In the genomic region with DNA sequence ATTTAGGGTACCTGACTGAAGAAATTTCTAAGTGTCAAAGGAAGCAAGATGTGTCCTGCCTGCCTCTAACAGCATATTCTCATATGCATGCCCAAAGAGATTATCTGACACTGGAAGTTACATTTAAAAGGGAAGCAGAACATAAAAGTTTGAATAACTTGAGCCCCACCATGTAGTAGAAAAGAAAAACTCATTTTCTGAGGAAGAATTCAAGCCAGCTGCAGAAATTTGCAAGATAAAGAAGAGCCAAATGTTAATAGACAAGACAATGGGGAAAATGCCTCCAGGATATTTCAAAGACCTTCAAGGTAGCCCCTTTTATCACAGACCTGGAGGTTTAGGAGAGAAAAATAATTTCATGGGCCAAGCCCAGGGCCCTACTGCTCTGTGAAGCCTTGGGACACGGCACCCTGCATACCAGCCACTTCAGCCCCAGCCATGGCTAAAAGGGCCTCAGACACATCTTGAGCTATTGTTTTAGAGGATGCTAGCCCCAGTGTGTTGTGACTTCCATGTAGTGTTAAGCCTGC, we compare ENCODE assay signal across 25 cellular contexts. TPM values are rescaled to one million over a fixed set of nuclear protein-coding genes. Genes with fewer than 3 reads are reported as not detected.
DNase-seq lines count a peak whose midpoint lies in the region; ATAC-seq and TF ChIP-seq lines count a peak whose summit lies in the region.
"Had no signal": no experiment of that assay in that cellular context is flagged by ENCODE, and none has a peak within 500 bp of the region (broad histone marks: within the 10 kb centered on the region; RNA-seq: fewer than 3 reads in every experiment).

No MANE protein-coding gene starts in this region.

- 0 out of 2 replicates have a peak overlapping the region, but pooled peaks have one; percentile 3 for H2BK20ac ChIP-seq in IMR-90 (ENCODE audit: low read depth, low read length)

- peak overlapping the region; percentile 43 for H2AK5ac ChIP-seq in IMR-90 (ENCODE audit: low read depth, low read length)

- H3K36me3 ChIP-seq in IMR-90 (ENCODE audit: control insufficient read depth, insufficient read depth, low read length) (no peaks in the 10 kb centered on the region), subcutaneous abdominal adipose tissue (ENCODE audit: control insufficient read depth in 5 of 5, insufficient read depth in 5 of 5, low read length in 5 of 5) (no peaks in the 10 kb centered on the region)
- H3K36me3 ChIP-seq in CD4-positive, alpha-beta memory T cell (ENCODE audit: insufficient read depth, low read length): no peaks in the 10 kb centered on the region

- BruUV-seq in IMR-90 (replicated peaks; lab: Mats Ljungman, UMichigan): no TSS peak

- no peak overlapping the region; the same call in 1 of the 2 replicates for H4K91ac ChIP-seq in IMR-90 (ENCODE audit: insufficient read depth, low read depth, low read length)

- POLR2A ChIA-PET in IMR-90 (lab: Charles Lee; ENCODE audit: unreplicated experiment): no interaction called here
- POLR2A ChIA-PET in CD4-positive, alpha-beta memory T cell (lab: Charles Lee; ENCODE audit: partially characterized antibody): no interaction called here

- no peaks in the 10 kb centered on the region for H3K4me1 Mint-ChIP-seq in CD4-positive, alpha-beta memory T cell
- no peaks in the 10 kb centered on the region for H3K4me1 Mint-ChIP-seq in stimulated activated naive CD8-positive, alpha-beta T cell treated with anti-CD3 and anti-CD28 coated beads, Interleukin-15, amount 100 ng/mL, for 72 hours
- H3K4me1 Mint-ChIP-seq: activated CD4-positive, alpha-beta T cell treated with anti-CD3 and anti-CD28 coated beads, Interleukin-2, amount 10 ng/mL, durations not matched to agents 7 days and 5 days had no signal

- no peaks in the 10 kb centered on the region for H3K36me3 Mint-ChIP-seq in CD4-positive, alpha-beta memory T cell

- no peak overlapping the region for H3K23ac ChIP-seq in IMR-90 (ENCODE audit: low read depth, low read length)

- no peak for TF ChIP-seq RAD21 in IMR-90 (IDR thresholded peaks at IDR 0.05; ENCODE audit: low read length)

- H3K9me3 ChIP-seq in IMR-90 (ENCODE audit: control insufficient read depth, insufficient read depth, low read length) (no peaks in the 10 kb centered on the region), subcutaneous abdominal adipose tissue (ENCODE audit: control insufficient read depth in 5 of 5, low read length in 5 of 5) (no peaks in the 10 kb centered on the region)
- no peaks in the 10 kb centered on the region for H3K9me3 ChIP-seq in CD4-positive, alpha-beta memory T cell (ENCODE audit: control insufficient read depth in 1 of 2, low read length in 2 of 2)

- dilution Hi-C loops in IMR-90 (cut with HindIII; ENCODE audit: low sequenced_read_pairs, unreplicated experiment): no loop called here

- H3K4me3 Mint-ChIP-seq in CD4-positive, alpha-beta memory T cell: no peak overlapping the region
- H3K4me3 Mint-ChIP-seq in stimulated activated naive CD8-positive, alpha-beta T cell treated with anti-CD3 and anti-CD28 coated beads, Interleukin-15, amount 100 ng/mL, for 72 hours: no peak overlapping the region
- H3K4me3 Mint-ChIP-seq: activated CD4-positive, alpha-beta T cell treated with anti-CD3 and anti-CD28 coated beads, Interleukin-2, amount 10 ng/mL, durations not matched to agents 7 days and 5 days; CD4-positive, alpha-beta T cell had no signal

- H3K56ac ChIP-seq in IMR-90 (ENCODE audit: extremely low read depth, insufficient read depth, low read length): no peak overlapping the region

- intact Hi-C loops in IMR-90 (cut with micrococcal nuclease): loop anchor here (5.0 kb wide), 2 partner anchors 127 to 147 kb away; partner anchors contain the start of gene AKR1C3
- intact Hi-C loops in CD4-positive, alpha-beta memory T cell (cut with micrococcal nuclease): no loop called here
- intact Hi-C loops in posterior vena cava (cut with DNase I): loop anchor here in 1 of 2 donors (5.0 kb wide), 1 partner anchor 1197 kb away; no protein-coding TSS in a partner anchor

- peak overlapping the region; percentile 88 for H3K18ac ChIP-seq in IMR-90 (ENCODE audit: low read depth, low read length)

- H2AFZ ChIP-seq in IMR-90 (replicated peaks; ENCODE audit: low read length, poor library complexity): no peak overlapping the region

- H4K5ac ChIP-seq in IMR-90 (ENCODE audit: low read depth, low read length): peak overlapping the region; percentile 55; the same call in 1 of the 2 replicates

- H3K4ac ChIP-seq in IMR-90 (ENCODE audit: low read depth, low read length): no peak overlapping the region; the same call in 1 of the 2 replicates

- H3K79me1 ChIP-seq in IMR-90 (ENCODE audit: low read depth in 1 of 2, low read length in 2 of 2): no peaks in the 10 kb centered on the region

- H3K9ac ChIP-seq in IMR-90 (ENCODE audit: low read depth, low read length) (no peak overlapping the region), subcutaneous abdominal adipose tissue (ENCODE audit: low read length in 5 of 5) (peak overlapping the region in 2 of 5 donors; percentile 11 to 63)

- no peak overlapping the region for H4K8ac ChIP-seq in IMR-90 (ENCODE audit: low read depth in 2 of 2, low read length in 2 of 2)

- no peaks in the 10 kb centered on the region for H3K9me3 Mint-ChIP-seq in CD4-positive, alpha-beta memory T cell
- H3K9me3 Mint-ChIP-seq in stimulated activated naive CD8-positive, alpha-beta T cell treated with anti-CD3 and anti-CD28 coated beads, Interleukin-15, amount 100 ng/mL, for 72 hours: no peaks in the 10 kb centered on the region
- H3K9me3 Mint-ChIP-seq: activated CD4-positive, alpha-beta T cell treated with anti-CD3 and anti-CD28 coated beads, Interleukin-2, amount 10 ng/mL, durations not matched to agents 7 days and 5 days; activated naive CD4-positive, alpha-beta T cell treated with anti-CD3 and anti-CD28 coated beads, Interleukin-2, amount 50 U/mL, for 72 hours; CD4-positive, alpha-beta T cell had no signal

- peaks cover 0 to 2% of the 10 kb centered on the region in 2 donors for H3K27me3 Mint-ChIP-seq in CD4-positive, alpha-beta memory T cell
- H3K27me3 Mint-ChIP-seq in stimulated activated naive CD8-positive, alpha-beta T cell treated with anti-CD3 and anti-CD28 coated beads, Interleukin-15, amount 100 ng/mL, for 72 hours: no peaks in the 10 kb centered on the region
- H3K27me3 Mint-ChIP-seq: activated CD4-positive, alpha-beta T cell treated with anti-CD3 and anti-CD28 coated beads, Interleukin-2, amount 10 ng/mL, durations not matched to agents 7 days and 5 days; CD4-positive, alpha-beta T cell; progenitor cell of endocrine pancreas had no signal

- peaks cover 28% of the 10 kb centered on the region for H3K4me1 ChIP-seq in IMR-90 (ENCODE audit: control insufficient read depth, insufficient read depth, low read length)
- H3K4me1 ChIP-seq in subcutaneous abdominal adipose tissue (ENCODE audit: control insufficient read depth in 5 of 5, insufficient read depth in 5 of 5, low read length in 5 of 5): peaks cover 6 to 64% (median 59%) of the 10 kb centered on the region in 5 donors
- H3K4me1 ChIP-seq in CD4-positive, alpha-beta memory T cell (ENCODE audit: insufficient read depth, low read length): no peaks in the 10 kb centered on the region

- no peak overlapping the region for H3K4me2 ChIP-seq in IMR-90 (ENCODE audit: low read depth, low read length)

- no peaks in the 10 kb centered on the region for H3K27me3 ChIP-seq in IMR-90 (ENCODE audit: control insufficient read depth, insufficient read depth, low read length)
- H3K27me3 ChIP-seq in subcutaneous abdominal adipose tissue (ENCODE audit: control insufficient read depth in 5 of 5, insufficient read depth in 4 of 5, low read length in 5 of 5): no peaks in the 10 kb centered on the region
- H3K27me3 ChIP-seq in CD4-positive, alpha-beta memory T cell (ENCODE audit: insufficient read depth, low read length): no peaks in the 10 kb centered on the region

- DNase-seq in ELF-1 (ENCODE audit: low read depth, low spot score): peak; percentile 15
- no peak for DNase-seq in IMR-90
- peak; percentile 33 for DNase-seq in iPS DF 4.7 (ENCODE audit: extremely low read depth, low spot score)
- no peak for DNase-seq in CD4-positive, alpha-beta memory T cell
- DNase-seq in posterior vena cava (ENCODE audit: low spot score): no peak
- no peak for DNase-seq in stimulated activated naive CD8-positive, alpha-beta T cell treated with anti-CD3 and anti-CD28 coated beads, Interleukin-15, amount 100 ng/mL, for 72 hours
- DNase-seq: activated CD4-positive, alpha-beta T cell treated with anti-CD3 and anti-CD28 coated beads, Interleukin-2, amount 10 ng/mL, durations not matched to agents 7 days and 5 days; activated effector memory CD4-positive, alpha-beta T cell treated with Interleukin-2 at 50 U/mL for 16 hours; CD4-positive, alpha-beta T cell; effector CD4-positive, alpha-beta T cell; HCEC 1CT; left ventricle myocardium superior; NCI-H146; NCI-H2107; NCI-H446; NCI-H748 treated with DMSO at 0.1 percent for 48 hours; stimulated activated CD4-positive, alpha-beta T cell treated with anti-CD3 and anti-CD28 coated beads, Interleukin-4, amount 100 ng/mL, for 24 hours; substantia nigra; T1000 had no signal

- 0 out of 2 replicates have a peak, but pooled peaks cover 2% of the 10 kb centered on the region for H3K9me1 ChIP-seq in IMR-90 (ENCODE audit: insufficient read depth, low read length)

- CTCF ChIA-PET in IMR-90 (lab: Yijun Ruan, JAX): no interaction called here
- CTCF ChIA-PET in CD4-positive, alpha-beta memory T cell (lab: Charles Lee; ENCODE audit: partially characterized antibody): no interaction called here

- no CpG with 5 or more reads among the region's 1 CpG for WGBS in IMR-90 (ENCODE audit: extremely low coverage in 2 of 2, insufficient read length in 1 of 2), 2 experiments

- 0 out of 2 replicates have a peak overlapping the region, but pooled peaks have one; percentile 10 for H2BK120ac ChIP-seq in IMR-90 (ENCODE audit: low read depth, low read length)

- in situ Hi-C loops in IMR-90 (cut with MboI; ENCODE audit: low sequenced_read_pairs): no loop called here

- no peak for TF ChIP-seq CTCF in IMR-90 (conservative IDR thresholded peaks at IDR 0.05; ENCODE audit: low read depth, low read length)

- H3K27ac ChIP-seq in IMR-90 (ENCODE audit: insufficient read depth, low read length): no peak overlapping the region
- peak overlapping the region; percentile 94 for H3K27ac ChIP-seq in subcutaneous abdominal adipose tissue (ENCODE audit: low read depth, low read length)
- H3K27ac ChIP-seq in CD4-positive, alpha-beta memory T cell (ENCODE audit: low read depth, low read length): no peak overlapping the region
- H3K27ac ChIP-seq: VCaP had no signal

- no peaks in the 10 kb centered on the region for H4K20me1 ChIP-seq in IMR-90 (ENCODE audit: insufficient read depth, low read length)

- no peak overlapping the region for H2BK15ac ChIP-seq in IMR-90 (ENCODE audit: low read depth, low read length)

- no peak overlapping the region for H3K4me3 ChIP-seq in IMR-90 (ENCODE audit: insufficient read depth, low read depth, low read length)
- peak overlapping the region in 1 of 5 donors; percentile 22 for H3K4me3 ChIP-seq in subcutaneous abdominal adipose tissue (ENCODE audit: low read depth in 1 of 5, low read length in 5 of 5)
- H3K4me3 ChIP-seq in CD4-positive, alpha-beta memory T cell (ENCODE audit: low read length in 2 of 2): no peak overlapping the region

- ATAC-seq in IMR-90 (ENCODE audit: low read depth) (no peak), HG02973 (IDR thresholded peaks at IDR 0.05; ENCODE audit: unreplicated experiment) (no peak)
- ATAC-seq in stimulated activated naive CD8-positive, alpha-beta T cell treated with anti-CD3 and anti-CD28 coated beads, Interleukin-15, amount 100 ng/mL, for 72 hours: no peak
- ATAC-seq: activated naive CD4-positive, alpha-beta T cell treated with anti-CD3 and anti-CD28 coated beads, Interleukin-2, amount 50 U/mL, for 72 hours; left ventricle myocardium superior had no signal

- no peak for TF ChIP-seq POLR2A in IMR-90 (IDR thresholded peaks at IDR 0.05; ENCODE audit: low read depth, low read length)

- no peak overlapping the region for H3K14ac ChIP-seq in IMR-90 (replicated peaks; ENCODE audit: low read depth, low read length)

- no peak overlapping the region for H2BK5ac ChIP-seq in IMR-90 (ENCODE audit: low read depth, low read length, poor library complexity, severe bottlenecking)

- H2AK9ac ChIP-seq in IMR-90 (replicated peaks; ENCODE audit: low read depth, low read length, poor library complexity): no peak overlapping the region

- no peak overlapping the region for H3K27ac Mint-ChIP-seq in CD4-positive, alpha-beta memory T cell
- no peak overlapping the region for H3K27ac Mint-ChIP-seq in stimulated activated naive CD8-positive, alpha-beta T cell treated with anti-CD3 and anti-CD28 coated beads, Interleukin-15, amount 100 ng/mL, for 72 hours
- H3K27ac Mint-ChIP-seq: activated CD4-positive, alpha-beta T cell treated with anti-CD3 and anti-CD28 coated beads, Interleukin-2, amount 10 ng/mL, durations not matched to agents 7 days and 5 days; activated naive CD4-positive, alpha-beta T cell treated with anti-CD3 and anti-CD28 coated beads, Interleukin-2, amount 50 U/mL, for 72 hours; CD4-positive, alpha-beta T cell; progenitor cell of endocrine pancreas had no signal

RNA-seq across cellular contexts. Expression of gene AKR1C1, which starts 18.4 kb away (rescaled TPM):
- total RNA-seq in IMR-90 (2012; rRNA removed) (3.6 and 5.0 TPM in 2 replicates), posterior vena cava (10 to 100 TPM; 35.5 to 61.5 TPM)
- 3.8 and 5.4 TPM in 2 replicates for polyA plus RNA-seq in IMR-90 (2012; rRNA removed)
- 2.3 and 3.5 TPM in 2 replicates for polyA plus RNA-seq in IMR-90 (2012; cell fraction: cytosol; rRNA removed)
- polyA plus RNA-seq in IMR-90 (2012; cell fraction: nucleus; rRNA removed; ENCODE audit: low replicate concordance): 2.6 and 11.5 TPM in 2 replicates
- total RNA-seq in CD4-positive, alpha-beta memory T cell: 1 to 10 TPM; 1.7 to 1.9 TPM
- polyA plus RNA-seq in CD4-positive, alpha-beta memory T cell: 1 to 10 TPM in 1 of 2 donors, under 1 TPM in 1; 0.08 to 1.1 TPM

RNA-seq across cellular contexts. Expression of gene AKR1C2, which starts 58.8 kb away (rescaled TPM):
- 0.28 and 0.36 TPM in 2 replicates for total RNA-seq in IMR-90 (2012; rRNA removed)
- 0.99 and 1.0 TPM in 2 replicates for polyA plus RNA-seq in IMR-90 (2012; rRNA removed)
- 0.76 and 1.7 TPM in 2 replicates for polyA plus RNA-seq in IMR-90 (2012; cell fraction: cytosol; rRNA removed)
- 0.20 and 1.5 TPM in 2 replicates for polyA plus RNA-seq in IMR-90 (2012; cell fraction: nucleus; rRNA removed; ENCODE audit: low replicate concordance)
- total RNA-seq in CD4-positive, alpha-beta memory T cell: not detected
- not detected for polyA plus RNA-seq in CD4-positive, alpha-beta memory T cell
- 10 to 100 TPM; 27.1 to 42.7 TPM for total RNA-seq in posterior vena cava
- total RNA-seq: activated CD8-positive, alpha-beta memory T cell treated with anti-CD3 and anti-CD28 coated beads for 36 hours; activated naive CD4-positive, alpha-beta T cell treated with anti-CD3 and anti-CD28 coated beads, Interleukin-2, amount 50 U/mL, for 72 hours had no signal

Comparison
In these comparisons a context has a peak if more than half of its experiments do, and no peak if none do; other contexts are left out.
1. DNase-seq: peak in ELF-1 (single experiment) and iPS DF 4.7 (single experiment); none in IMR-90 (single experiment), CD4-positive, alpha-beta memory T cell (0 of 5), posterior vena cava (single experiment) and stimulated activated naive CD8-positive, alpha-beta T cell treated with anti-CD3 and anti-CD28 coated beads, Interleukin-15, amount 100 ng/mL, for 72 hours (0 of 2).
2. RNA of gene AKR1C2, which starts 58.8 kb away (total RNA-seq): 27.1 to 42.7 TPM in posterior vena cava; 0.28 to 0.36 TPM in IMR-90 and not detected in CD4-positive, alpha-beta memory T cell; every median in the first group is over 10 times any median in the second.